ENCODE assay signal across 1 cellular context in the genomic region with DNA sequence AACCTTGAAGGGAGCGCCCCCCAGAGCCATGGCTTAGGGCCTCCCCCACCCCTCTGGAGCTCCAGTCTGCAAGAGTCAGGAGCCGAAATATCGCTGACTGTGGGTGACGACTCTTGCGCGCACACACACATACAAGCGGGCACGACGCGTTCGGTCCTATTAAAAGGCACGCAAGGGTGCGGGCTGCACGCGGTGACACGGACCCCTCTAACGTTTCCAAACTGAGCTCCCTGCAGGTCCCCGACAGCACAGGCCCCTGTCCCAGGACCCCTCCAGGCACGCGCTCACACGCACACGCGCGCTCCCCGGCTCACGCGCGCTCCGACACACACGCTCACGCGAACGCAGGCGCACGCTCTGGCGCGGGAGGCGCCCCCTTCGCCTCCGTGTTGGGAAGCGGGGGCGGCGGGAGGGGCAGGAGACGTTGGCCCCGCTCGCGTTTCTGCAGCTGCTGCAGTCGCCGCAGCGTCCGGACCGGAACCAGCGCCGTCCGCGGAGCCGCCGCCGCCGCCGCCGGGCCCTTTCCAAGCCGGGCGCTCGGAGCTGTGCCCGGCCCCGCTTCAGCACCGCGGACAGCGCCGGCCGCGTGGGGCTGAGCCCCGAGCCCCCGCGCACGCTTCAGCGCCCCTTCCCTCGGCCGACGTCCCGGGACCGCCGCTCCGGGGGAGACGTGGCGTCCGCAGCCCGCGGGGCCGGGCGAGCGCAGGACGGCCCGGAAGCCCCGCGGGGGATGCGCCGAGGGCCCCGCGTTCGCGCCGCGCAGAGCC.
TF ChIP-seq lines count a peak whose summit lies in the region.

A gene (plus strand): TSS at position 454 of the 767 bp plus-strand sequence. CDS start 333 bp downstream, outside the sequence.

TF ChIP-seq in SK-N-SH, 30 proteins besides CTCF, POLR2A, EP300 and RAD21 (continued from another document):
- TF ChIP-seq, protein P1, sequence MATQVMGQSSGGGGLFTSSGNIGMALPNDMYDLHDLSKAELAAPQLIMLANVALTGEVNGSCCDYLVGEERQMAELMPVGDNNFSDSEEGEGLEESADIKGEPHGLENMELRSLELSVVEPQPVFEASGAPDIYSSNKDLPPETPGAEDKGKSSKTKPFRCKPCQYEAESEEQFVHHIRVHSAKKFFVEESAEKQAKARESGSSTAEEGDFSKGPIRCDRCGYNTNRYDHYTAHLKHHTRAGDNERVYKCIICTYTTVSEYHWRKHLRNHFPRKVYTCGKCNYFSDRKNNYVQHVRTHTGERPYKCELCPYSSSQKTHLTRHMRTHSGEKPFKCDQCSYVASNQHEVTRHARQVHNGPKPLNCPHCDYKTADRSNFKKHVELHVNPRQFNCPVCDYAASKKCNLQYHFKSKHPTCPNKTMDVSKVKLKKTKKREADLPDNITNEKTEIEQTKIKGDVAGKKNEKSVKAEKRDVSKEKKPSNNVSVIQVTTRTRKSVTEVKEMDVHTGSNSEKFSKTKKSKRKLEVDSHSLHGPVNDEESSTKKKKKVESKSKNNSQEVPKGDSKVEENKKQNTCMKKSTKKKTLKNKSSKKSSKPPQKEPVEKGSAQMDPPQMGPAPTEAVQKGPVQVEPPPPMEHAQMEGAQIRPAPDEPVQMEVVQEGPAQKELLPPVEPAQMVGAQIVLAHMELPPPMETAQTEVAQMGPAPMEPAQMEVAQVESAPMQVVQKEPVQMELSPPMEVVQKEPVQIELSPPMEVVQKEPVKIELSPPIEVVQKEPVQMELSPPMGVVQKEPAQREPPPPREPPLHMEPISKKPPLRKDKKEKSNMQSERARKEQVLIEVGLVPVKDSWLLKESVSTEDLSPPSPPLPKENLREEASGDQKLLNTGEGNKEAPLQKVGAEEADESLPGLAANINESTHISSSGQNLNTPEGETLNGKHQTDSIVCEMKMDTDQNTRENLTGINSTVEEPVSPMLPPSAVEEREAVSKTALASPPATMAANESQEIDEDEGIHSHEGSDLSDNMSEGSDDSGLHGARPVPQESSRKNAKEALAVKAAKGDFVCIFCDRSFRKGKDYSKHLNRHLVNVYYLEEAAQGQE (IDR thresholded peaks at IDR 0.05; ENCODE audit: low read depth, low read length), result peak; percentile 97
TF ChIP-seq in SK-N-SH: peak in this region for 1.
